Comparison of ENCODE assay signal across 43 cellular contexts in the genomic region with DNA sequence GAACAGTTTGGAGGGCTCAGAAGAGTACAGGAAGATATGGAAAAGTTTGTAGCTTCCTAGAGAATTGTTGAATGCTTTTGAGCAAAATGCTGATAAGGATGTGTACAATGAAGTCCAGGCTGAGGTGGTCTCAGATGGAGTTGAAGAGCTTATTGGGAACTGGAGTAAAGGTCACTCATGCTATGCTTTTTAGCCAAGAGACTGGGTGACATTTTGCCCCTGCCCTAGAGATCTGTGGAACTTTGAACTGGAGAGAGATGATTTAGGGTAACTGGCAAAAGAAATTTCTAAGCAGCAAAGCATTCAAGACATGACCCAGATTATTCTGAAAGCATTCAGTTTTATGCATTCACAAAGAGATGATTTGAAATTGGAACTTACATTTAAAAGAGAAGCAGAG. TPM values are rescaled to one million over a fixed set of nuclear protein-coding genes. Genes with fewer than 3 reads are reported as not detected.
"Had no signal": no experiment of that assay in that cellular context is flagged by ENCODE, and none has a peak within 500 bp of the region (broad histone marks: within the 10 kb centered on the region; RNA-seq: fewer than 3 reads in every experiment).

No MANE protein-coding gene starts in this region.

- H3K27ac Mint-ChIP-seq: activated naive CD4-positive, alpha-beta T cell treated with anti-CD3 and anti-CD28 coated beads for 36 hours; activated naive CD4-positive, alpha-beta T cell treated with anti-CD3 and anti-CD28 coated beads, Interleukin-2, amount 10 ng/mL, durations not matched to agents 7 days and 5 days; activated naive CD4-positive, alpha-beta T cell treated with anti-CD3 and anti-CD28 coated beads, Interleukin-2, amount 50 U/mL, for 24 hours; activated naive CD4-positive, alpha-beta T cell treated with anti-CD3 and anti-CD28 coated beads, Interleukin-2, amount 50 U/mL, for 72 hours; activated naive CD8-positive, alpha-beta T cell; activated naive CD8-positive, alpha-beta T cell treated with anti-CD3 and anti-CD28 coated beads for 36 hours; activated naive CD8-positive, alpha-beta T cell treated with anti-CD3 and anti-CD28 coated beads, Interleukin-2, amount 10 ng/mL, durations not matched to agents 7 days and 5 days; activated naive CD8-positive, alpha-beta T cell treated with anti-CD3 and anti-CD28 coated beads, Interleukin-2, amount 50 U/mL, for 24 hours; activated T-cell treated with anti-CD3 and anti-CD28 coated beads, Interleukin-2, amount 50 U/mL, for 24 hours; activated T-cell treated with anti-CD3 and anti-CD28 coated beads, Interleukin-2, amount 50 U/mL, for 72 hours; activated T-helper 1 cell treated with anti-CD3 and anti-CD28 coated beads, Interleukin-12 subunit alpha, Interleukin-12 subunit beta, Interleukin-2, Interleukin-4 antibody, amounts not matched to agents 30 ng/mL and 10 ng/mL and 1 ng/mL, durations not matched to agents 14 hours and 24 hours and 36 hours; activated T-helper 17 cell treated with anti-CD3 and anti-CD28 coated beads, Interleukin-2, amount 50 U/mL, for 72 hours; activated T-helper 2 cell treated with anti-CD3 and anti-CD28 coated beads, Interferon-gamma antibody, Interleukin-2, Interleukin-4, amounts not matched to agents 10 μg/mL and 5 μg/mL and 100 μg/mL, durations not matched to agents 14 hours and 24 hours and 36 hours; brain had no signal

- ATAC-seq: activated naive CD4-positive, alpha-beta T cell treated with anti-CD3 and anti-CD28 coated beads, Interleukin-2, amount 50 U/mL, for 72 hours; activated naive CD8-positive, alpha-beta T cell treated with anti-CD3 and anti-CD28 coated beads, Interleukin-2, amount 50 U/mL, for 24 hours; activated T-cell treated with anti-CD3 and anti-CD28 coated beads, Interleukin-2, amount 50 U/mL, for 4 hours; activated T-cell treated with anti-CD3 and anti-CD28 coated beads, Interleukin-2, amount 50 U/mL, for 72 hours; activated T-helper 17 cell treated with anti-CD3 and anti-CD28 coated beads, Interleukin-2, amount 50 U/mL, for 72 hours; body of pancreas had no signal

- H3K36me3 Mint-ChIP-seq: activated naive CD4-positive, alpha-beta T cell treated with anti-CD3 and anti-CD28 coated beads, Interleukin-2, amount 10 ng/mL, durations not matched to agents 7 days and 5 days; activated naive CD8-positive, alpha-beta T cell; activated naive CD8-positive, alpha-beta T cell treated with anti-CD3 and anti-CD28 coated beads for 36 hours; activated naive CD8-positive, alpha-beta T cell treated with anti-CD3 and anti-CD28 coated beads, Interleukin-2, amount 10 ng/mL, durations not matched to agents 7 days and 5 days; brain had no signal

- H3K27me3 ChIP-seq: adrenal gland, ascending aorta, body of pancreas, brain microvascular endothelial cell, breast epithelium, cardiac muscle cell had no signal

- H3K27ac ChIP-seq: adrenal gland, ascending aorta, body of pancreas, brain microvascular endothelial cell, breast epithelium, cardiac muscle cell had no signal

- H3K4me1 ChIP-seq: adrenal gland, ascending aorta, breast epithelium had no signal

- H3K9me3 ChIP-seq: adrenal gland, ascending aorta, body of pancreas had no signal

- H3K4me3 ChIP-seq: adrenal gland, ascending aorta, body of pancreas, breast epithelium, cardiac muscle cell had no signal

- H3K36me3 ChIP-seq: adrenal gland, ascending aorta, brain microvascular endothelial cell, breast epithelium, cardiac muscle cell had no signal

- H3K9me3 Mint-ChIP-seq: activated naive CD4-positive, alpha-beta T cell treated with anti-CD3 and anti-CD28 coated beads, Interleukin-2, amount 50 U/mL, for 24 hours; activated T-helper 17 cell treated with anti-CD3 and anti-CD28 coated beads, Interleukin-2, amount 50 U/mL, for 72 hours; activated T-helper 2 cell treated with anti-CD3 and anti-CD28 coated beads, Interferon-gamma antibody, Interleukin-2, Interleukin-4, amounts not matched to agents 10 μg/mL and 5 μg/mL and 100 μg/mL, durations not matched to agents 14 hours and 24 hours and 36 hours; central memory CD8-positive, alpha-beta T cell had no signal

- DNase-seq: activated effector memory CD4-positive, alpha-beta T cell treated with anti-CD3 and anti-CD28 coated beads, Interleukin-2, amount 50 U/mL, for 16 hours; activated effector memory CD4-positive, alpha-beta T cell treated with Interleukin-2 at 50 U/mL for 16 hours; activated gamma-delta T cell; activated gamma-delta T cell treated with Interleukin-2 at 50 U/mL for 16 hours; activated naive CD4-positive, alpha-beta T cell; activated naive CD4-positive, alpha-beta T cell treated with anti-CD3 and anti-CD28 coated beads for 36 hours; activated naive CD4-positive, alpha-beta T cell treated with anti-CD3 and anti-CD28 coated beads, Interleukin-2, amount 10 ng/mL, durations not matched to agents 7 days and 5 days; activated naive CD4-positive, alpha-beta T cell treated with anti-CD3 and anti-CD28 coated beads, Interleukin-2, amount 50 U/mL, for 16 hours; activated naive CD4-positive, alpha-beta T cell treated with Interleukin-2 at 50 U/mL for 16 hours; activated naive CD8-positive, alpha-beta T cell treated with anti-CD3 and anti-CD28 coated beads for 36 hours; activated naive CD8-positive, alpha-beta T cell treated with anti-CD3 and anti-CD28 coated beads, Interleukin-2, amount 10 ng/mL, durations not matched to agents 7 days and 5 days; activated naive CD8-positive, alpha-beta T cell treated with anti-CD3 and anti-CD28 coated beads, Interleukin-2, amount 50 U/mL, for 24 hours; activated T-cell treated with anti-CD3 and anti-CD28 coated beads, Interleukin-2, amount 50 U/mL, for 1 hour; activated T-cell treated with anti-CD3 and anti-CD28 coated beads, Interleukin-2, amount 50 U/mL, for 24 hours; activated T-cell treated with anti-CD3 and anti-CD28 coated beads, Interleukin-2, amount 50 U/mL, for 4 hours; activated T-cell treated with anti-CD3 and anti-CD28 coated beads, Interleukin-2, amount 50 U/mL, for 48 hours; activated T-cell treated with anti-CD3 and anti-CD28 coated beads, Interleukin-2, amount 50 U/mL, for 72 hours; adrenal gland; amniotic stem cell; amygdala; anterior cingulate cortex; aorta; body of pancreas; brain microvascular endothelial cell; caudate nucleus; central memory CD4-positive, alpha-beta T cell; cerebellar nuclear complex had no signal

- H3K27me3 Mint-ChIP-seq: activated naive CD4-positive, alpha-beta T cell treated with anti-CD3 and anti-CD28 coated beads, Interleukin-2, amount 50 U/mL, for 24 hours; activated naive CD8-positive, alpha-beta T cell; activated naive CD8-positive, alpha-beta T cell treated with anti-CD3 and anti-CD28 coated beads for 36 hours; activated naive CD8-positive, alpha-beta T cell treated with anti-CD3 and anti-CD28 coated beads, Interleukin-2, amount 50 U/mL, for 24 hours; activated T-cell treated with anti-CD3 and anti-CD28 coated beads, Interleukin-2, amount 50 U/mL, for 24 hours; activated T-helper 17 cell treated with anti-CD3 and anti-CD28 coated beads, Interleukin-2, amount 50 U/mL, for 72 hours had no signal

- H3K4me1 Mint-ChIP-seq: activated naive CD4-positive, alpha-beta T cell treated with anti-CD3 and anti-CD28 coated beads, Interleukin-2, amount 10 ng/mL, durations not matched to agents 7 days and 5 days; activated naive CD4-positive, alpha-beta T cell treated with anti-CD3 and anti-CD28 coated beads, Interleukin-2, amount 50 U/mL, for 24 hours; activated naive CD8-positive, alpha-beta T cell treated with anti-CD3 and anti-CD28 coated beads for 36 hours; activated naive CD8-positive, alpha-beta T cell treated with anti-CD3 and anti-CD28 coated beads, Interleukin-2, amount 10 ng/mL, durations not matched to agents 7 days and 5 days; activated naive CD8-positive, alpha-beta T cell treated with anti-CD3 and anti-CD28 coated beads, Interleukin-2, amount 50 U/mL, for 24 hours; activated T-helper 17 cell treated with anti-CD3 and anti-CD28 coated beads, Interleukin-2, amount 50 U/mL, for 72 hours; brain; central memory CD8-positive, alpha-beta T cell had no signal

- H3K4me3 Mint-ChIP-seq: activated naive CD4-positive, alpha-beta T cell treated with anti-CD3 and anti-CD28 coated beads for 36 hours; activated naive CD4-positive, alpha-beta T cell treated with anti-CD3 and anti-CD28 coated beads, Interleukin-2, amount 10 ng/mL, durations not matched to agents 7 days and 5 days; activated naive CD4-positive, alpha-beta T cell treated with anti-CD3 and anti-CD28 coated beads, Interleukin-2, amount 50 U/mL, for 24 hours; activated naive CD8-positive, alpha-beta T cell; activated naive CD8-positive, alpha-beta T cell treated with anti-CD3 and anti-CD28 coated beads for 36 hours; activated naive CD8-positive, alpha-beta T cell treated with anti-CD3 and anti-CD28 coated beads, Interleukin-2, amount 10 ng/mL, durations not matched to agents 7 days and 5 days; activated naive CD8-positive, alpha-beta T cell treated with anti-CD3 and anti-CD28 coated beads, Interleukin-2, amount 50 U/mL, for 24 hours; activated T-cell treated with anti-CD3 and anti-CD28 coated beads, Interleukin-2, amount 50 U/mL, for 24 hours; activated T-cell treated with anti-CD3 and anti-CD28 coated beads, Interleukin-2, amount 50 U/mL, for 4 hours; activated T-cell treated with anti-CD3 and anti-CD28 coated beads, Interleukin-2, amount 50 U/mL, for 72 hours; activated T-helper 1 cell treated with anti-CD3 and anti-CD28 coated beads, Interleukin-12 subunit alpha, Interleukin-12 subunit beta, Interleukin-2, Interleukin-4 antibody, amounts not matched to agents 30 ng/mL and 10 ng/mL and 1 ng/mL, durations not matched to agents 14 hours and 24 hours and 36 hours; activated T-helper 17 cell treated with anti-CD3 and anti-CD28 coated beads, Interleukin-2, amount 50 U/mL, for 72 hours; brain; central memory CD8-positive, alpha-beta T cell had no signal

RNA-seq across cellular contexts. Expression of gene CABP2, which starts 27.9 kb away (rescaled TPM):
- total RNA-seq: activated naive CD4-positive, alpha-beta T cell treated with anti-CD3 and anti-CD28 coated beads for 36 hours; activated naive CD4-positive, alpha-beta T cell treated with anti-CD3 and anti-CD28 coated beads, Interleukin-2, amount 50 U/mL, for 72 hours; activated naive CD8-positive, alpha-beta T cell treated with anti-CD3 and anti-CD28 coated beads for 36 hours; activated naive CD8-positive, alpha-beta T cell treated with anti-CD3 and anti-CD28 coated beads, Interleukin-2, amount 10 ng/mL, durations not matched to agents 7 days and 5 days; activated T-cell treated with anti-CD3 and anti-CD28 coated beads, Interleukin-2, amount 50 U/mL, for 4 hours; activated T-cell treated with anti-CD3 and anti-CD28 coated beads, Interleukin-2, amount 50 U/mL, for 72 hours; activated T-helper 1 cell treated with anti-CD3 and anti-CD28 coated beads, Interleukin-12 subunit alpha, Interleukin-12 subunit beta, Interleukin-2, Interleukin-4 antibody, amounts not matched to agents 30 ng/mL and 10 ng/mL and 1 ng/mL, durations not matched to agents 14 hours and 24 hours and 36 hours; activated T-helper 17 cell treated with anti-CD3 and anti-CD28 coated beads, Interleukin-2, amount 50 U/mL, for 72 hours; activated T-helper 2 cell treated with anti-CD3 and anti-CD28 coated beads, Interferon-gamma antibody, Interleukin-2, Interleukin-4, amounts not matched to agents 10 μg/mL and 5 μg/mL and 100 μg/mL, durations not matched to agents 14 hours and 24 hours and 36 hours; adrenal gland; aorta; ascending aorta; astrocyte; body of pancreas; breast epithelium; bronchial epithelial cell; cardiac muscle cell; cardiac septum; cerebellum had no signal
- polyA plus RNA-seq: adipose tissue, adrenal gland, aorta, cardiac muscle cell had no signal
